8 cellular contexts compared by ENCODE assay signal in genomic region chr19:34501339-34502320, GRCh38. TPM values are rescaled to one million over a fixed set of nuclear protein-coding genes. Genes with fewer than 3 reads are reported as not detected.
DNase-seq lines count a peak whose midpoint lies in the region; ATAC-seq and TF ChIP-seq lines count a peak whose summit lies in the region.

No MANE protein-coding gene starts in this region.

- DNase-seq in AG10803 (ENCODE audit: low read depth) (peak; percentile 85), NCI-H510A treated with DMSO at 0.1 percent for 48 hours (lab: John Stamatoyannopoulos, UW) (peak; percentile 73), choroid plexus epithelial cell (ENCODE audit: low read depth) (peak; percentile 95), left lung (peak; percentile 90 to 99)
- DNase-seq in activated CD4-positive, alpha-beta T cell treated with anti-CD3 and anti-CD28 coated beads for 48 hours = peak; percentile 94
- DNase-seq in stimulated activated CD4-positive, alpha-beta T cell treated with anti-CD3 and anti-CD28 coated beads, Interleukin-4, amount 100 ng/mL, for 4 hours = peak; percentile 75 to 81

- peaks cover 0 to 5% of the 10 kb centered on the region in 2 donors for H3K4me1 ChIP-seq in left lung

- no peaks in the 10 kb centered on the region for H3K9me3 ChIP-seq in left lung

- peak; percentile 95 for TF ChIP-seq CTCF in AG10803 (conservative IDR thresholded peaks at IDR 0.05; ENCODE audit: low read length)
- peak; percentile 100 for TF ChIP-seq CTCF in choroid plexus epithelial cell (conservative IDR thresholded peaks at IDR 0.05; ENCODE audit: low read depth, low read length)
- peak; percentile 98 to 99 for TF ChIP-seq CTCF in left lung (IDR thresholded peaks at IDR 0.05)

- peaks cover 0 to 26% of the 10 kb centered on the region in 2 donors for H3K27me3 ChIP-seq in left lung

- H3K36me3 ChIP-seq in left lung = peaks cover 0 to 7% of the 10 kb centered on the region in 2 donors

- no peak overlapping the region for H3K4me3 ChIP-seq in AG10803 (ENCODE audit: low read length)
- H3K4me3 ChIP-seq in choroid plexus epithelial cell (ENCODE audit: low read depth, low read length) = no peak overlapping the region
- no peak overlapping the region for H3K4me3 ChIP-seq in left lung

- intact Hi-C loops in left lung (cut with DNase I) = no loop called here

- no peak overlapping the region for H3K27ac ChIP-seq in left lung

- ATAC-seq in GM18909 (IDR thresholded peaks at IDR 0.05; ENCODE audit: poor library complexity, unreplicated experiment) (peak; percentile 83), HG03442 (IDR thresholded peaks at IDR 0.05; ENCODE audit: unreplicated experiment) (peak; percentile 77), left lung (peak; percentile 99)

RNA-seq across cellular contexts. Expression of gene WTIP, which starts 20.1 kb away (rescaled TPM):
- total RNA-seq in left lung = 10 to 100 TPM; 19.1 to 39.3 TPM
